ENCODE assay signal across 9 cellular contexts in genomic region chr5:66144074-66144798, GRCh38. TPM values are rescaled to one million over a fixed set of nuclear protein-coding genes. Genes with fewer than 3 reads are reported as not detected.
A peak's percentile ranks its signal among the peaks of the same experiment; 100 is the strongest.
DNase-seq lines count a peak whose midpoint lies in the region; ATAC-seq, FAIRE-seq and TF ChIP-seq lines count a peak whose summit lies in the region.
"Had no signal": no experiment of that assay in that cellular context is flagged by ENCODE, and none has a peak within 500 bp of the region (broad histone marks: within the 10 kb centered on the region; RNA-seq: fewer than 3 reads in every experiment).

SREK1 (plus strand) TSS chr5:66144300; CDS start chr5:66144377, 77 bp downstream.

- H2AFZ ChIP-seq in keratinocyte (ENCODE audit: control insufficient read depth, low read length) = peak within 1 kb of the TSS; percentile 96

- peak within 1 kb of the TSS; percentile 98 for H3K4me2 ChIP-seq in keratinocyte (ENCODE audit: control insufficient read depth, extremely low read depth, insufficient read depth, low read depth, low read length)

- TF ChIP-seq POLR2A in GM19099 (IDR thresholded peaks at IDR 0.05; ENCODE audit: extremely low read depth, insufficient read length, low read depth) = peak; percentile 93

- peak within 1 kb of the TSS; percentile 73 to 97 (median 96) for H3K4me3 ChIP-seq in keratinocyte (ENCODE audit: control insufficient read depth in 2 of 3, extremely low read depth in 1 of 3, insufficient read depth in 2 of 3, low read depth in 1 of 3, low read length in 3 of 3)

- peak; percentile 99 for DNase-seq in AG20443 (ENCODE audit: low spot score)
- DNase-seq in NCI-H446 treated with DMSO at 0.1 percent for 48 hours (lab: John Stamatoyannopoulos, UW) = peak; percentile 86
- DNase-seq in activated CD4-positive, alpha-beta T cell treated with anti-CD3 and anti-CD28 coated beads for 1 hour = peak; percentile 81
- DNase-seq in cerebellar nuclear complex (lab: John Stamatoyannopoulos, UW) = peak; percentile 18 to 74
- DNase-seq in keratinocyte (ENCODE audit: low read depth, low spot score) = peak; percentile 30
- peak; percentile 81 to 91 (median 84) for DNase-seq in stimulated activated CD4-positive, alpha-beta T cell treated with anti-CD3 and anti-CD28 coated beads, Interleukin-12 subunit alpha, Interleukin-12 subunit beta, amount 100 ng/mL, for 48 hours (ENCODE audit: low read depth in 2 of 3, low spot score in 1 of 3)

- no peaks in the 10 kb centered on the region for H3K9me1 ChIP-seq in keratinocyte (ENCODE audit: control insufficient read depth, extremely low read depth, insufficient read depth, low read length)

- no peaks in the 10 kb centered on the region for H3K27me3 ChIP-seq in keratinocyte (ENCODE audit: control insufficient read depth, extremely low read depth, insufficient read depth, low read length)

- H3K27ac ChIP-seq in keratinocyte (ENCODE audit: control insufficient read depth, insufficient read depth, low read length) = peak within 1 kb of the TSS; percentile 98

- no peaks in the 10 kb centered on the region for H3K36me3 ChIP-seq in keratinocyte (ENCODE audit: control insufficient read depth in 2 of 2, extremely low read depth in 1 of 2, insufficient read depth in 2 of 2, low read length in 2 of 2)

- ATAC-seq in HG03378 (IDR thresholded peaks at IDR 0.05; ENCODE audit: unreplicated experiment) = peak; percentile 73

- no peaks in the 10 kb centered on the region for H4K20me1 ChIP-seq in keratinocyte (ENCODE audit: control insufficient read depth, extremely low read depth, insufficient read depth, low read length)

- H3K9ac ChIP-seq in keratinocyte (ENCODE audit: control insufficient read depth, extremely low read depth, insufficient read depth, low read length) = peak within 1 kb of the TSS; percentile 99

- no peak for FAIRE-seq in keratinocyte (lab: Jason Lieb, UNC)
- FAIRE-seq: TTC549 had no signal

- no peak for TF ChIP-seq CTCF in keratinocyte (optimal IDR thresholded peaks at IDR 0.05 in 1 of 3, IDR thresholded peaks at IDR 0.05 in 1 of 3, conservative IDR thresholded peaks at IDR 0.05 in 1 of 3; ENCODE audit: extremely low read depth in 1 of 3, insufficient read depth in 2 of 3, low read length in 3 of 3)

- H3K4me1 ChIP-seq in keratinocyte (ENCODE audit: control insufficient read depth, extremely low read depth, insufficient read depth, low read length) = peaks cover 10% of the 10 kb centered on the region

- H3K79me2 ChIP-seq in keratinocyte (ENCODE audit: control insufficient read depth, insufficient read depth, low read length) = peaks cover 46% of the 10 kb centered on the region

- dilution Hi-C loops in keratinocyte (cut with MboI; ENCODE audit: extremely low pct_ligation_motif_present, low sequenced_read_pairs) = no loop called here

- H3K9me3 ChIP-seq in keratinocyte (ENCODE audit: control insufficient read depth, low read depth, low read length) = no peaks in the 10 kb centered on the region

RNA-seq across cellular contexts. Expression of gene SREK1, which starts in this region (rescaled TPM):
- polyA plus RNA-seq in keratinocyte = 17.9 to 47.5 TPM (median 42.9 TPM) in 3 replicates
- 67.6 TPM for polyA plus RNA-seq in keratinocyte (2011; ENCODE audit: low read depth)
- polyA plus RNA-seq in keratinocyte (2011; cell fraction: cytosol; rRNA removed) = 6.0 and 10.7 TPM in 2 replicates
- 66.5 and 102 TPM in 2 replicates for polyA plus RNA-seq in keratinocyte (2011; cell fraction: nucleus; rRNA removed)
- 25.4 and 27.9 TPM in 2 replicates for polyA plus RNA-seq in keratinocyte (2012; ENCODE audit: low replicate concordance)
- polyA minus RNA-seq in keratinocyte = 26.2 to 75.6 TPM (median 48.8 TPM) in 3 replicates
- polyA minus RNA-seq in keratinocyte (2011; cell fraction: cytosol; rRNA and poly(A)+ RNA removed) = 11.9 TPM
- polyA minus RNA-seq in keratinocyte (2011; cell fraction: nucleus; rRNA and poly(A)+ RNA removed) = 129 and 160 TPM in 2 replicates

Comparison
In these comparisons a context has a peak if more than half of its experiments do, and no peak if none do; other contexts are left out.
1. Peak in every context shown above with its lines: DNase-seq, ATAC-seq, H3K4me3 ChIP-seq and H3K27ac ChIP-seq.
2. DNase-seq: peak in every context shown above with its lines; median percentile 99 in AG20443; 86 in NCI-H446 treated with DMSO at 0.1 percent for 48 hours; 84 in stimulated activated CD4-positive, alpha-beta T cell treated with anti-CD3 and anti-CD28 coated beads, Interleukin-12 subunit alpha, Interleukin-12 subunit beta, amount 100 ng/mL, for 48 hours; 81 in activated CD4-positive, alpha-beta T cell treated with anti-CD3 and anti-CD28 coated beads for 1 hour; 46 in cerebellar nuclear complex; 30 in keratinocyte.